8 cellular contexts compared by ENCODE assay signal in the genomic region with DNA sequence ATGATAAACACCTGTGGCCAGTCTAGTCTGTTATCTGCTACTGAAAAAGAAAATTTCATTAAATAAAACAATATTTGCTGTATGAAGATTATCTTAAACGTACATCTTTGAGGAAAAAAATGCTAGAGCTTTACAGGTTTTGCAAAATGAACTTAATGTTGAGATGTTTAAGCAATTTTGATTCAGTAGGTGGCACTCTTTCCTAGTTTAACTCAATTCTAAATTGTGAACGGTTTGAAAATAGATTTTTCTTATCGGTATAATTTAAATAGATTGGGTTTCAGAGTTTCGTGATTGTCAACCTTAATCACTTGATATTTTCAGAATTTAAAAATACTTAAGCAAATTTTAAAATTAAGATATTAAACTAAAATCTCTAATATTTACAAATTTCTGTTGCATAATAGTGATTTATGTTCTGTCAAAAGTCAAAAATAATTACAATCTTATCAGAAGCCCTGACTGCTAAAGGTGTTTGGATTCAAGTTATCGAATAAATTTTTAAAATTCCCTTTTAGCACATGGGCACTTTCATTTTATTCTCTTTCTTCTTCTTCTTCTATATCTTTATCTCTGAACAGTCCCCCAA. TPM values are rescaled to one million over a fixed set of nuclear protein-coding genes. Genes with fewer than 3 reads are reported as not detected.
DNase-seq lines count a peak whose midpoint lies in the region; ATAC-seq and TF ChIP-seq lines count a peak whose summit lies in the region.

No MANE protein-coding gene starts in this region.

- H3K9ac ChIP-seq in mesendoderm (ENCODE audit: low read length) = no peak overlapping the region

- no peaks in the 10 kb centered on the region for H3K4me1 ChIP-seq in mucosa of descending colon (ENCODE audit: low read depth)
- no peaks in the 10 kb centered on the region for H3K4me1 ChIP-seq in mesendoderm (ENCODE audit: control insufficient read depth, low read depth, low read length)

- no peak overlapping the region for H4K8ac ChIP-seq in mesendoderm (ENCODE audit: low read depth, low read length)

- ATAC-seq in mucosa of descending colon (peak; percentile 34), GM21381 (IDR thresholded peaks at IDR 0.05; ENCODE audit: unreplicated experiment) (no peak), HG02759 (IDR thresholded peaks at IDR 0.05; ENCODE audit: unreplicated experiment) (no peak)

- no peaks in the 10 kb centered on the region for H3K27me3 ChIP-seq in mesendoderm (ENCODE audit: insufficient read depth, low read length, poor library complexity)

- H3K56ac ChIP-seq in mesendoderm (ENCODE audit: low read length) = no peak overlapping the region

- H2BK5ac ChIP-seq in mesendoderm (ENCODE audit: low read length) = no peak overlapping the region

- no peak overlapping the region for H3K18ac ChIP-seq in mesendoderm (ENCODE audit: low read length)

- no peak overlapping the region for H4K5ac ChIP-seq in mesendoderm (ENCODE audit: low read length)

- DNase-seq in AG09309 (ENCODE audit: low read depth) = no peak
- DNase-seq in GM13976 (ENCODE audit: low spot score) = peak; percentile 30
- DNase-seq in NOMO-1 treated with DMSO at 0.1 percent for 48 hours (lab: John Stamatoyannopoulos, UW; ENCODE audit: unreplicated experiment) = peak; percentile 68
- peak; percentile 32 for DNase-seq in cerebellum (ENCODE audit: low spot score)
- no peak for DNase-seq in mucosa of descending colon
- DNase-seq in mesendoderm = no peak

- H2BK15ac ChIP-seq in mesendoderm (replicated peaks; ENCODE audit: low read depth) = no peak overlapping the region

- no peaks in the 10 kb centered on the region for H3K79me2 ChIP-seq in mesendoderm (ENCODE audit: control insufficient read depth, insufficient read depth, low read length)

- H3K79me1 ChIP-seq in mesendoderm (ENCODE audit: low read length) = no peaks in the 10 kb centered on the region

- no peak overlapping the region for H3K4ac ChIP-seq in mesendoderm (ENCODE audit: low read depth, low read length)

- H3K23ac ChIP-seq in mesendoderm (ENCODE audit: low read length) = no peak overlapping the region

- H3K36me3 ChIP-seq in mucosa of descending colon (ENCODE audit: low read depth) = no peaks in the 10 kb centered on the region
- no peaks in the 10 kb centered on the region for H3K36me3 ChIP-seq in mesendoderm (ENCODE audit: control insufficient read depth, insufficient read depth, low read length)

- TF ChIP-seq CTCF in AG09309 (IDR thresholded peaks at IDR 0.05; ENCODE audit: control insufficient read depth, insufficient read depth, low read depth, low read length, missing control alignments) (peak; percentile 40), GM13976 (IDR thresholded peaks at IDR 0.05; ENCODE audit: borderline replicate concordance, control extremely low read depth, extremely low read depth, insufficient read depth, missing control alignments) (no peak), mucosa of descending colon (IDR thresholded peaks at IDR 0.05) (no peak)

- WGBS in mesendoderm (ENCODE audit: extremely low coverage, insufficient coverage, low lambda C conversion rate) = no CpG with 5 or more reads among the region's 5 CpGs

- no peak overlapping the region for H2AK5ac ChIP-seq in mesendoderm (ENCODE audit: low read length)

- H2BK120ac ChIP-seq in mesendoderm (ENCODE audit: low read depth, low read length) = no peak overlapping the region

- in situ Hi-C loops in GM13976 (cut with MboI; ENCODE audit: low sequenced_read_pairs, unreplicated experiment) = no loop called here

- intact Hi-C loops in mucosa of descending colon (cut with DNase I, micrococcal nuclease) = loop anchor here in 1 of 2 donors (10.0 kb wide), 1 partner anchor 514 kb away; no protein-coding TSS in a partner anchor

- no peaks in the 10 kb centered on the region for H3K9me3 ChIP-seq in mucosa of descending colon

- H3K27ac ChIP-seq in mesendoderm (ENCODE audit: low read depth, low read length) = no peak overlapping the region

- no peak overlapping the region for H3K4me3 ChIP-seq in AG09309 (ENCODE audit: control insufficient read depth, low read depth, low read length)
- H3K4me3 ChIP-seq in mucosa of descending colon = no peak overlapping the region
- no peak overlapping the region for H3K4me3 ChIP-seq in mesendoderm (ENCODE audit: low read length)

- H3K4me2 ChIP-seq in mesendoderm (ENCODE audit: low read length) = no peak overlapping the region

RNA-seq across cellular contexts. Expression of a gene that starts 7.0 kb away (rescaled TPM):
- total RNA-seq in cerebellum (39.8 TPM), mucosa of descending colon (10 to 100 TPM; 25.7 to 39.6 (median 37.8) TPM)
- 9.3 TPM for polyA plus RNA-seq in mesendoderm (2013, experiment 1 of 2)
- polyA plus RNA-seq in mesendoderm (2013, experiment 2 of 2) = 9.6 TPM

RNA-seq across cellular contexts. Expression of a gene that starts 47.0 kb away (rescaled TPM):
- total RNA-seq in cerebellum (120 TPM), mucosa of descending colon (10 to 100 TPM; 75.6 to 94.7 (median 82.8) TPM)
- polyA plus RNA-seq in mesendoderm (2013, experiment 1 of 2) = 111 TPM
- 111 TPM for polyA plus RNA-seq in mesendoderm (2013, experiment 2 of 2)

Comparison
In these comparisons a context has a peak if more than half of its experiments do, and no peak if none do; other contexts are left out.
1. DNase-seq: peak in GM13976 (single experiment), NOMO-1 treated with DMSO at 0.1 percent for 48 hours (single experiment) and cerebellum (single experiment); none in AG09309 (single experiment), mucosa of descending colon (0 of 3) and mesendoderm (single experiment).